1 cellular context compared by ENCODE assay signal in the genomic region with DNA sequence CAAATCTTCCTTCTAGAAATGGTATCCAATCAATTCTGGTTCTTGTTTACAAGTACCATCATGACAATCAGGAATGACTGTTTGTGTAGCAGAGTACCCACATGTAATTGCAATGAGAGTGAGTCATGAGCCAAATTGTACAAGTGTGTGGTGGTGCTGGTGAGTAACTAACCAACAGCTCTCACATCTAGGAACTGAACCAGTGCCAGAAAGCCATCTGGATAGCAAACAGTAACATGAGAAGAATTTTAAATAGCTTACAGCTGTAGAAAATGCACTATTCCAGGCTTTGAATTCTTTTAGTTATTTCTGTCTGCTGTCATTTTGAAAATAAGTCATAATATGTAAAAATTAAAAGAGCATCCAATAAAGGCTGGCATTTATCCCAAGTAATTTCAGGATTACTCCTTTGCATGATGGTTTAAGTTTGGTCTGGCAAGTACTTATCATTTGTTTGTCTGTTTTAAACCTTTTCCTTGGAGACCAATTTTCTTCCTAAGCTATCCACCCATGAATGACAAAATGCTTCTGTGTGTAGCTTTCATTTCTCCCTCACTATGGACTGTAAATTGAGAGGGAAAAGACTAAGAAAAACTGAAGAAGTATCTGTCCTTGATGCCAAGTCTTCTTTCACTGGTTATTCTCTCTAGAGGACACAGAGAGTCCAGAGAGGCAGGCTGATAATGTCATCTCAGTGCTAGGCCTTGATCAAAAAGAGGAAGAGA.
TF ChIP-seq lines count a peak whose summit lies in the region.

No MANE protein-coding gene starts in this region.

TF ChIP-seq in IMR-90, 13 proteins besides CTCF, POLR2A, EP300 and RAD21:
- peak; percentile 20; the same call in 1 of the 2 replicates for TF ChIP-seq MAFK (IDR thresholded peaks at IDR 0.05; ENCODE audit: low read depth, low read length)
- TF ChIP-seq, protein P1, sequence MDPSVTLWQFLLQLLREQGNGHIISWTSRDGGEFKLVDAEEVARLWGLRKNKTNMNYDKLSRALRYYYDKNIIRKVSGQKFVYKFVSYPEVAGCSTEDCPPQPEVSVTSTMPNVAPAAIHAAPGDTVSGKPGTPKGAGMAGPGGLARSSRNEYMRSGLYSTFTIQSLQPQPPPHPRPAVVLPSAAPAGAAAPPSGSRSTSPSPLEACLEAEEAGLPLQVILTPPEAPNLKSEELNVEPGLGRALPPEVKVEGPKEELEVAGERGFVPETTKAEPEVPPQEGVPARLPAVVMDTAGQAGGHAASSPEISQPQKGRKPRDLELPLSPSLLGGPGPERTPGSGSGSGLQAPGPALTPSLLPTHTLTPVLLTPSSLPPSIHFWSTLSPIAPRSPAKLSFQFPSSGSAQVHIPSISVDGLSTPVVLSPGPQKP (IDR thresholded peaks at IDR 0.05; ENCODE audit: borderline replicate concordance, low read depth, low read length), result no peak
- TF ChIP-seq, protein P2, sequence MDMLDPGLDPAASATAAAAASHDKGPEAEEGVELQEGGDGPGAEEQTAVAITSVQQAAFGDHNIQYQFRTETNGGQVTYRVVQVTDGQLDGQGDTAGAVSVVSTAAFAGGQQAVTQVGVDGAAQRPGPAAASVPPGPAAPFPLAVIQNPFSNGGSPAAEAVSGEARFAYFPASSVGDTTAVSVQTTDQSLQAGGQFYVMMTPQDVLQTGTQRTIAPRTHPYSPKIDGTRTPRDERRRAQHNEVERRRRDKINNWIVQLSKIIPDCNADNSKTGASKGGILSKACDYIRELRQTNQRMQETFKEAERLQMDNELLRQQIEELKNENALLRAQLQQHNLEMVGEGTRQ (IDR thresholded peaks at IDR 0.05; ENCODE audit: low read depth, low read length), result no peak
- no peak for TF ChIP-seq SMC3 (IDR thresholded peaks at IDR 0.05; ENCODE audit: low read depth, low read length)
- no peak for TF ChIP-seq CHD1 (IDR thresholded peaks at IDR 0.05; ENCODE audit: low read depth, low read length)
- peak; percentile 98 for TF ChIP-seq FOS (IDR thresholded peaks at IDR 0.05; ENCODE audit: low read depth, low read length)
- peak; percentile 2; the same call in 1 of the 2 replicates for TF ChIP-seq NFE2L2 (IDR thresholded peaks at IDR 0.05; ENCODE audit: low read depth, low read length)
- peak; percentile 72; the same call in 1 of the 2 replicates for TF ChIP-seq MXI1 (IDR thresholded peaks at IDR 0.05; ENCODE audit: borderline replicate concordance, low read depth, low read length)
- peak; percentile 86 for TF ChIP-seq CEBPB (IDR thresholded peaks at IDR 0.05; ENCODE audit: low read depth, low read length)
- TF ChIP-seq RCOR1 (IDR thresholded peaks at IDR 0.05; ENCODE audit: insufficient replicate concordance, low read length), result peak; percentile 77
- TF ChIP-seq MAZ (IDR thresholded peaks at IDR 0.05; ENCODE audit: borderline replicate concordance, low read depth, low read length), result no peak
- peak; percentile 77 for TF ChIP-seq BHLHE40 (IDR thresholded peaks at IDR 0.05; ENCODE audit: low read depth, low read length)
- no peak for TF ChIP-seq RFX5 (IDR thresholded peaks at IDR 0.05; ENCODE audit: low read depth, low read length)
